In genomic region chr21:41008351-41008750, GRCh38 we compare ENCODE assay signal across 27 cellular contexts.
"Had no signal": no experiment of that assay in that cellular context is flagged by ENCODE, and none has a peak within 500 bp of the region (broad histone marks: within the 10 kb centered on the region; RNA-seq: fewer than 3 reads in every experiment).

No MANE protein-coding gene starts in this region.

- ATAC-seq: stimulated activated effector memory CD8-positive, alpha-beta T cell treated with anti-CD3 and anti-CD28 coated beads, Interleukin-12 subunit alpha, Interleukin-12 subunit beta, amount 100 ng/mL, for 72 hours; stimulated activated memory B cell treated with anti-CD40 and anti-IgM and Interleukin-4, amounts not matched to agents 10 μg/mL and 1 μg/mL and 100 μg/mL, for 72 hours; stimulated activated naive B cell treated with anti-CD40 and anti-IgM and Interleukin-4, amounts not matched to agents 10 μg/mL and 1 μg/mL and 100 μg/mL, for 72 hours; stimulated activated naive CD8-positive, alpha-beta T cell treated with anti-CD3 and anti-CD28 coated beads, Interleukin-15, amount 100 ng/mL, for 72 hours; stimulated activated naive CD8-positive, alpha-beta T cell treated with anti-CD3 and anti-CD28 coated beads, Interleukin-15, Interleukin-2, amounts not matched to agents 100 U/mL and 50 U/mL, for 24 hours had no signal

- H3K4me1 ChIP-seq: stomach, suprapubic skin, testis, thyroid gland, tibial artery, tibial nerve, transverse colon, upper lobe of left lung, upper lobe of right lung, uterus, vagina had no signal

- FAIRE-seq: urothelium cell line had no signal

- H3K36me3 Mint-ChIP-seq: stimulated activated effector memory CD8-positive, alpha-beta T cell treated with anti-CD3 and anti-CD28 coated beads, Interleukin-12 subunit alpha, Interleukin-12 subunit beta, amount 100 ng/mL, for 72 hours; stimulated activated memory B cell treated with anti-CD40 and anti-IgM and Interleukin-4, amounts not matched to agents 10 μg/mL and 1 μg/mL and 100 μg/mL, for 72 hours; stimulated activated naive B cell treated with anti-CD40 and anti-IgM and Interleukin-4, amounts not matched to agents 10 μg/mL and 1 μg/mL and 100 μg/mL, for 72 hours had no signal

- H3K27ac Mint-ChIP-seq: stimulated activated effector memory CD8-positive, alpha-beta T cell treated with anti-CD3 and anti-CD28 coated beads, Interleukin-12 subunit alpha, Interleukin-12 subunit beta, amount 100 ng/mL, for 72 hours; stimulated activated memory B cell treated with anti-CD40 and anti-IgM and Interleukin-4, amounts not matched to agents 10 μg/mL and 1 μg/mL and 100 μg/mL, for 72 hours; stimulated activated naive B cell treated with anti-CD40 and anti-IgM and Interleukin-4, amounts not matched to agents 10 μg/mL and 1 μg/mL and 100 μg/mL, for 72 hours; stimulated activated naive CD8-positive, alpha-beta T cell treated with anti-CD3 and anti-CD28 coated beads, Interleukin-15, amount 100 ng/mL, for 72 hours; stimulated activated naive CD8-positive, alpha-beta T cell treated with anti-CD3 and anti-CD28 coated beads, Interleukin-15, Interleukin-2, amounts not matched to agents 100 ng/mL and 50 ng/mL, for 24 hours had no signal

- H3K27me3 ChIP-seq: suprapubic skin, testis, thyroid gland, tibial nerve, transverse colon, upper lobe of left lung, upper lobe of right lung, uterus, vagina had no signal

- H3K4me3 ChIP-seq: stomach, suprapubic skin, testis, thoracic aorta, thyroid gland, tibial artery, tibial nerve, transverse colon, upper lobe of left lung, upper lobe of right lung, uterus, vagina had no signal

- H3K36me3 ChIP-seq: stomach, suprapubic skin, thoracic aorta, thyroid gland, tibial artery, tibial nerve, transverse colon, upper lobe of left lung, upper lobe of right lung, uterus, vagina had no signal

- H3K4me3 Mint-ChIP-seq: stimulated activated effector memory CD8-positive, alpha-beta T cell treated with anti-CD3 and anti-CD28 coated beads, Interleukin-12 subunit alpha, Interleukin-12 subunit beta, amount 100 ng/mL, for 72 hours; stimulated activated memory B cell treated with anti-CD40 and anti-IgM and Interleukin-4, amounts not matched to agents 10 μg/mL and 1 μg/mL and 100 μg/mL, for 72 hours; stimulated activated naive B cell treated with anti-CD40 and anti-IgM and Interleukin-4, amounts not matched to agents 10 μg/mL and 1 μg/mL and 100 μg/mL, for 72 hours; stimulated activated naive CD8-positive, alpha-beta T cell treated with anti-CD3 and anti-CD28 coated beads, Interleukin-15, amount 100 ng/mL, for 72 hours; stimulated activated naive CD8-positive, alpha-beta T cell treated with anti-CD3 and anti-CD28 coated beads, Interleukin-15, Interleukin-2, amounts not matched to agents 100 ng/mL and 50 ng/mL, for 24 hours had no signal

- H3K27me3 Mint-ChIP-seq: stimulated activated naive CD8-positive, alpha-beta T cell treated with anti-CD3 and anti-CD28 coated beads, Interleukin-15, amount 100 ng/mL, for 72 hours; stimulated activated naive CD8-positive, alpha-beta T cell treated with anti-CD3 and anti-CD28 coated beads, Interleukin-15, Interleukin-2, amounts not matched to agents 100 ng/mL and 50 ng/mL, for 24 hours had no signal

- H3K4me1 Mint-ChIP-seq: stimulated activated effector memory CD8-positive, alpha-beta T cell treated with anti-CD3 and anti-CD28 coated beads, Interleukin-12 subunit alpha, Interleukin-12 subunit beta, amount 100 ng/mL, for 72 hours; stimulated activated memory B cell treated with anti-CD40 and anti-IgM and Interleukin-4, amounts not matched to agents 10 μg/mL and 1 μg/mL and 100 μg/mL, for 72 hours; stimulated activated naive B cell treated with anti-CD40 and anti-IgM and Interleukin-4, amounts not matched to agents 10 μg/mL and 1 μg/mL and 100 μg/mL, for 72 hours; stimulated activated naive CD8-positive, alpha-beta T cell treated with anti-CD3 and anti-CD28 coated beads, Interleukin-15, amount 100 ng/mL, for 72 hours had no signal

- H3K9me3 ChIP-seq: suprapubic skin, testis, thoracic aorta, thyroid gland, tibial artery, transverse colon, upper lobe of left lung, upper lobe of right lung, uterus, vagina had no signal

- H3K9me3 Mint-ChIP-seq: stimulated activated effector memory CD8-positive, alpha-beta T cell treated with anti-CD3 and anti-CD28 coated beads, Interleukin-12 subunit alpha, Interleukin-12 subunit beta, amount 100 ng/mL, for 72 hours; stimulated activated memory B cell treated with anti-CD40 and anti-IgM and Interleukin-4, amounts not matched to agents 10 μg/mL and 1 μg/mL and 100 μg/mL, for 72 hours; stimulated activated naive CD8-positive, alpha-beta T cell treated with anti-CD3 and anti-CD28 coated beads, Interleukin-15, amount 100 ng/mL, for 72 hours; stimulated activated naive CD8-positive, alpha-beta T cell treated with anti-CD3 and anti-CD28 coated beads, Interleukin-15, Interleukin-2, amounts not matched to agents 100 ng/mL and 50 ng/mL, for 24 hours had no signal

- DNase-seq: stimulated activated CD4-positive, alpha-beta T cell treated with anti-CD3 and anti-CD28 coated beads, Interleukin-2, amount 100 ng/mL, for 24 hours; stimulated activated CD4-positive, alpha-beta T cell treated with anti-CD3 and anti-CD28 coated beads, Interleukin-2, amount 100 ng/mL, for 48 hours; stimulated activated CD4-positive, alpha-beta T cell treated with anti-CD3 and anti-CD28 coated beads, Interleukin-4, amount 100 ng/mL, for 1 hour; stimulated activated CD4-positive, alpha-beta T cell treated with anti-CD3 and anti-CD28 coated beads, Interleukin-4, amount 100 ng/mL, for 24 hours; stimulated activated CD4-positive, alpha-beta T cell treated with anti-CD3 and anti-CD28 coated beads, Interleukin-4, amount 100 ng/mL, for 4 hours; stimulated activated CD8-positive, alpha-beta memory T cell treated with anti-CD3 and anti-CD28 coated beads, Interleukin-4, amount 100 ng/mL, for 48 hours; stimulated activated naive B cell treated with anti-CD40 and anti-IgM and Interleukin-4, amounts not matched to agents 10 μg/mL and 1 μg/mL and 100 μg/mL, for 72 hours; stimulated activated naive CD4-positive, alpha-beta T cell; stimulated activated naive CD4-positive, alpha-beta T cell treated with Interleukin-2 at 50 U/mL for 16 hours; stimulated activated naive CD8-positive, alpha-beta T cell treated with anti-CD3 and anti-CD28 coated beads, Interleukin-15, amount 100 ng/mL, for 72 hours; stimulated activated naive CD8-positive, alpha-beta T cell treated with anti-CD3 and anti-CD28 coated beads, Interleukin-15, Interleukin-2, amounts not matched to agents 100 U/mL and 50 U/mL, for 24 hours; stomach; testis; thyroid gland; tibial artery; transverse colon; upper lobe of left lung; upper lobe of right lung; uterus had no signal

- H3K27ac ChIP-seq: stomach, suprapubic skin, testis, thoracic aorta, thyroid gland, tibial artery, tibial nerve, transverse colon, upper lobe of left lung, upper lobe of right lung, uterus, vagina had no signal
